1 cellular context compared by ENCODE assay signal in the genomic region with DNA sequence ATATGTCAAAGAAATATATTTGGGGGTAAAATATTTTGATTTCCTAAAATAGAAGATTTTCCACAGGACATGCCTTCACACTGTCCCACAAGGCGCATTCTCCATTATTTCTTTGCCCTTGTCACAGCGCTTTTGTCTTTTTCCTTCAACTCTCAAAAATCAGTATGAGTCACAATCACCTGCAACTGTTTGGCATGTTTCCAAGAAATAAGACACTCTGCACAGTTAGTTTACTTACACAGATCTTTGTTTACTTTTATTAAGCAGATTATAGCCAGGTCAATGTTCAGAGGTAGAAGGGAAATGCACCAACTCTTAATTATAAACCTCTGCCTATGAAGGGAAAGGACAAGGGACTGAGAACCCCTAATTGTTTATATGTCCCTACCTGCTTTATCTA.
TF ChIP-seq lines count a peak whose summit lies in the region.

No MANE protein-coding gene starts in this region.

TF ChIP-seq in HepG2, 621 proteins besides CTCF, POLR2A, EP300 and RAD21 (continued from another document and continues in another):
- TF ChIP-seq, protein P1, sequence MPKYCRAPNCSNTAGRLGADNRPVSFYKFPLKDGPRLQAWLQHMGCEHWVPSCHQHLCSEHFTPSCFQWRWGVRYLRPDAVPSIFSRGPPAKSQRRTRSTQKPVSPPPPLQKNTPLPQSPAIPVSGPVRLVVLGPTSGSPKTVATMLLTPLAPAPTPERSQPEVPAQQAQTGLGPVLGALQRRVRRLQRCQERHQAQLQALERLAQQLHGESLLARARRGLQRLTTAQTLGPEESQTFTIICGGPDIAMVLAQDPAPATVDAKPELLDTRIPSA (CRISPR knock-in tag; IDR thresholded peaks at IDR 0.05; ENCODE audit: borderline replicate concordance): no peak
- no peak for TF ChIP-seq MEIS1 (CRISPR knock-in tag; IDR thresholded peaks at IDR 0.05; ENCODE audit: borderline replicate concordance)
- no peak for TF ChIP-seq ZBTB3 (CRISPR knock-in tag; IDR thresholded peaks at IDR 0.05; ENCODE audit: borderline replicate concordance, low read depth)
- TF ChIP-seq ZNF331 (CRISPR knock-in tag; IDR thresholded peaks at IDR 0.05): no peak
- 0 out of 4 replicates have a peak, but pooled peaks of 1 of the 2 experiments have one; percentile 18 for TF ChIP-seq MAFK (conservative IDR thresholded peaks at IDR 0.05 in 1 of 2, IDR thresholded peaks at IDR 0.05 in 1 of 2; ENCODE audit: low read length in 2 of 2)
- TF ChIP-seq, protein P2, sequence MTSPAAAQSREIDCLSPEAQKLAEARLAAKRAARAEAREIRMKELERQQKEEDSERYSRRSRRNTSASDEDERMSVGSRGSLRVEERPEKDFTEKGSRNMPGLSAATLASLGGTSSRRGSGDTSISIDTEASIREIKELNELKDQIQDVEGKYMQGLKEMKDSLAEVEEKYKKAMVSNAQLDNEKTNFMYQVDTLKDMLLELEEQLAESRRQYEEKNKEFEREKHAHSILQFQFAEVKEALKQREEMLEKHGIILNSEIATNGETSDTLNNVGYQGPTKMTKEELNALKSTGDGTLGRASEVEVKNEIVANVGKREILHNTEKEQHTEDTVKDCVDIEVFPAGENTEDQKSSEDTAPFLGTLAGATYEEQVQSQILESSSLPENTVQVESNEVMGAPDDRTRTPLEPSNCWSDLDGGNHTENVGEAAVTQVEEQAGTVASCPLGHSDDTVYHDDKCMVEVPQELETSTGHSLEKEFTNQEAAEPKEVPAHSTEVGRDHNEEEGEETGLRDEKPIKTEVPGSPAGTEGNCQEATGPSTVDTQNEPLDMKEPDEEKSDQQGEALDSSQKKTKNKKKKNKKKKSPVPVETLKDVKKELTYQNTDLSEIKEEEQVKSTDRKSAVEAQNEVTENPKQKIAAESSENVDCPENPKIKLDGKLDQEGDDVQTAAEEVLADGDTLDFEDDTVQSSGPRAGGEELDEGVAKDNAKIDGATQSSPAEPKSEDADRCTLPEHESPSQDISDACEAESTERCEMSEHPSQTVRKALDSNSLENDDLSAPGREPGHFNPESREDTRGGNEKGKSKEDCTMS (CRISPR knock-in tag; conservative IDR thresholded peaks at IDR 0.05): no peak
- no peak for TF ChIP-seq ZFP62 (CRISPR knock-in tag; IDR thresholded peaks at IDR 0.05)
- TF ChIP-seq POLR2AphosphoS2 (IDR thresholded peaks at IDR 0.05; ENCODE audit: low read depth, low read length): no peak
- TF ChIP-seq, protein P3, sequence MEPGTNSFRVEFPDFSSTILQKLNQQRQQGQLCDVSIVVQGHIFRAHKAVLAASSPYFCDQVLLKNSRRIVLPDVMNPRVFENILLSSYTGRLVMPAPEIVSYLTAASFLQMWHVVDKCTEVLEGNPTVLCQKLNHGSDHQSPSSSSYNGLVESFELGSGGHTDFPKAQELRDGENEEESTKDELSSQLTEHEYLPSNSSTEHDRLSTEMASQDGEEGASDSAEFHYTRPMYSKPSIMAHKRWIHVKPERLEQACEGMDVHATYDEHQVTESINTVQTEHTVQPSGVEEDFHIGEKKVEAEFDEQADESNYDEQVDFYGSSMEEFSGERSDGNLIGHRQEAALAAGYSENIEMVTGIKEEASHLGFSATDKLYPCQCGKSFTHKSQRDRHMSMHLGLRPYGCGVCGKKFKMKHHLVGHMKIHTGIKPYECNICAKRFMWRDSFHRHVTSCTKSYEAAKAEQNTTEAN (CRISPR knock-in tag; conservative IDR thresholded peaks at IDR 0.05): 0 out of 2 replicates have a peak, but pooled peaks have one; percentile 24
- TF ChIP-seq, protein P4, sequence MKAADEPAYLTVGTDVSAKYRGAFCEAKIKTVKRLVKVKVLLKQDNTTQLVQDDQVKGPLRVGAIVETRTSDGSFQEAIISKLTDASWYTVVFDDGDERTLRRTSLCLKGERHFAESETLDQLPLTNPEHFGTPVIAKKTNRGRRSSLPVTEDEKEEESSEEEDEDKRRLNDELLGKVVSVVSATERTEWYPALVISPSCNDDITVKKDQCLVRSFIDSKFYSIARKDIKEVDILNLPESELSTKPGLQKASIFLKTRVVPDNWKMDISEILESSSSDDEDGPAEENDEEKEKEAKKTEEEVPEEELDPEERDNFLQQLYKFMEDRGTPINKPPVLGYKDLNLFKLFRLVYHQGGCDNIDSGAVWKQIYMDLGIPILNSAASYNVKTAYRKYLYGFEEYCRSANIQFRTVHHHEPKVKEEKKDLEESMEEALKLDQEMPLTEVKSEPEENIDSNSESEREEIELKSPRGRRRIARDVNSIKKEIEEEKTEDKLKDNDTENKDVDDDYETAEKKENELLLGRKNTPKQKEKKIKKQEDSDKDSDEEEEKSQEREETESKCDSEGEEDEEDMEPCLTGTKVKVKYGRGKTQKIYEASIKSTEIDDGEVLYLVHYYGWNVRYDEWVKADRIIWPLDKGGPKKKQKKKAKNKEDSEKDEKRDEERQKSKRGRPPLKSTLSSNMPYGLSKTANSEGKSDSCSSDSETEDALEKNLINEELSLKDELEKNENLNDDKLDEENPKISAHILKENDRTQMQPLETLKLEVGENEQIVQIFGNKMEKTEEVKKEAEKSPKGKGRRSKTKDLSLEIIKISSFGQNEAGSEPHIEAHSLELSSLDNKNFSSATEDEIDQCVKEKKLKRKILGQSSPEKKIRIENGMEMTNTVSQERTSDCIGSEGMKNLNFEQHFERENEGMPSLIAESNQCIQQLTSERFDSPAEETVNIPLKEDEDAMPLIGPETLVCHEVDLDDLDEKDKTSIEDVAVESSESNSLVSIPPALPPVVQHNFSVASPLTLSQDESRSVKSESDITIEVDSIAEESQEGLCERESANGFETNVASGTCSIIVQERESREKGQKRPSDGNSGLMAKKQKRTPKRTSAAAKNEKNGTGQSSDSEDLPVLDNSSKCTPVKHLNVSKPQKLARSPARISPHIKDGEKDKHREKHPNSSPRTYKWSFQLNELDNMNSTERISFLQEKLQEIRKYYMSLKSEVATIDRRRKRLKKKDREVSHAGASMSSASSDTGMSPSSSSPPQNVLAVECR (CRISPR knock-in tag; IDR thresholded peaks at IDR 0.05; ENCODE audit: borderline replicate concordance): no peak
- TF ChIP-seq HNRNPLL (IDR thresholded peaks at IDR 0.05; ENCODE audit: low read depth, low read length, poor library complexity, severe bottlenecking): no peak
- TF ChIP-seq, protein P5, sequence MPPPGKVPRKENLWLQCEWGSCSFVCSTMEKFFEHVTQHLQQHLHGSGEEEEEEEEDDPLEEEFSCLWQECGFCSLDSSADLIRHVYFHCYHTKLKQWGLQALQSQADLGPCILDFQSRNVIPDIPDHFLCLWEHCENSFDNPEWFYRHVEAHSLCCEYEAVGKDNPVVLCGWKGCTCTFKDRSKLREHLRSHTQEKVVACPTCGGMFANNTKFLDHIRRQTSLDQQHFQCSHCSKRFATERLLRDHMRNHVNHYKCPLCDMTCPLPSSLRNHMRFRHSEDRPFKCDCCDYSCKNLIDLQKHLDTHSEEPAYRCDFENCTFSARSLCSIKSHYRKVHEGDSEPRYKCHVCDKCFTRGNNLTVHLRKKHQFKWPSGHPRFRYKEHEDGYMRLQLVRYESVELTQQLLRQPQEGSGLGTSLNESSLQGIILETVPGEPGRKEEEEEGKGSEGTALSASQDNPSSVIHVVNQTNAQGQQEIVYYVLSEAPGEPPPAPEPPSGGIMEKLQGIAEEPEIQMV (CRISPR knock-in tag; IDR thresholded peaks at IDR 0.05; ENCODE audit: low read depth): no peak
- TF ChIP-seq ZFYVE20 (CRISPR knock-in tag; IDR thresholded peaks at IDR 0.05; ENCODE audit: borderline replicate concordance, low read depth): no peak
- peak; percentile 29; the same call in 1 of the 2 replicates for TF ChIP-seq ZSCAN9 (CRISPR knock-in tag; IDR thresholded peaks at IDR 0.05; ENCODE audit: borderline replicate concordance)
- TF ChIP-seq CEBPB (IDR thresholded peaks at IDR 0.05; ENCODE audit: borderline replicate concordance, low read depth, low read length): no peak
- no peak for TF ChIP-seq ZNF550 (CRISPR knock-in tag; IDR thresholded peaks at IDR 0.05; ENCODE audit: borderline replicate concordance)
- TF ChIP-seq, protein P6, sequence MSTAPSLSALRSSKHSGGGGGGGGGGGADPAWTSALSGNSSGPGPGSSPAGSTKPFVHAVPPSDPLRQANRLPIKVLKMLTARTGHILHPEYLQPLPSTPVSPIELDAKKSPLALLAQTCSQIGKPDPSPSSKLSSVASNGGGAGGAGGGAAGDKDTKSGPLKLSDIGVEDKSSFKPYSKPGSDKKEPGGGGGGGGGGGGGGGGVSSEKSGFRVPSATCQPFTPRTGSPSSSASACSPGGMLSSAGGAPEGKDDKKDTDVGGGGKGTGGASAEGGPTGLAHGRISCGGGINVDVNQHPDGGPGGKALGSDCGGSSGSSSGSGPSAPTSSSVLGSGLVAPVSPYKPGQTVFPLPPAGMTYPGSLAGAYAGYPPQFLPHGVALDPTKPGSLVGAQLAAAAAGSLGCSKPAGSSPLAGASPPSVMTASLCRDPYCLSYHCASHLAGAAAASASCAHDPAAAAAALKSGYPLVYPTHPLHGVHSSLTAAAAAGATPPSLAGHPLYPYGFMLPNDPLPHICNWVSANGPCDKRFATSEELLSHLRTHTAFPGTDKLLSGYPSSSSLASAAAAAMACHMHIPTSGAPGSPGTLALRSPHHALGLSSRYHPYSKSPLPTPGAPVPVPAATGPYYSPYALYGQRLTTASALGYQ (CRISPR knock-in tag; IDR thresholded peaks at IDR 0.05): peak; percentile 83; the same call in 1 of the 2 replicates
- no peak for TF ChIP-seq AGO2 (optimal IDR thresholded peaks at IDR 0.05; ENCODE audit: low read depth, low read length)
- TF ChIP-seq, protein P7, sequence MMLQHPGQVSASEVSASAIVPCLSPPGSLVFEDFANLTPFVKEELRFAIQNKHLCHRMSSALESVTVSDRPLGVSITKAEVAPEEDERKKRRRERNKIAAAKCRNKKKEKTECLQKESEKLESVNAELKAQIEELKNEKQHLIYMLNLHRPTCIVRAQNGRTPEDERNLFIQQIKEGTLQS (CRISPR knock-in tag; IDR thresholded peaks at IDR 0.05): peak; percentile 84
- TF ChIP-seq ZFX (CRISPR knock-in tag; IDR thresholded peaks at IDR 0.05; ENCODE audit: low read depth): no peak
- peak; percentile 80; the same call in 1 of the 2 replicates for TF ChIP-seq FOXJ3 (CRISPR knock-in tag; IDR thresholded peaks at IDR 0.05; ENCODE audit: borderline replicate concordance)
- TF ChIP-seq NKX3-1 (CRISPR knock-in tag; IDR thresholded peaks at IDR 0.05): no peak
- no peak for TF ChIP-seq FIP1L1 (IDR thresholded peaks at IDR 0.05; ENCODE audit: borderline replicate concordance, insufficient read depth, low read depth, low read length)
- TF ChIP-seq HDAC1 (CRISPR knock-in tag; IDR thresholded peaks at IDR 0.05): peak; percentile 60; the same call in 1 of the 2 replicates
- no peak for TF ChIP-seq GTF2F1 (IDR thresholded peaks at IDR 0.05; ENCODE audit: low read length)
- TF ChIP-seq, protein P8, sequence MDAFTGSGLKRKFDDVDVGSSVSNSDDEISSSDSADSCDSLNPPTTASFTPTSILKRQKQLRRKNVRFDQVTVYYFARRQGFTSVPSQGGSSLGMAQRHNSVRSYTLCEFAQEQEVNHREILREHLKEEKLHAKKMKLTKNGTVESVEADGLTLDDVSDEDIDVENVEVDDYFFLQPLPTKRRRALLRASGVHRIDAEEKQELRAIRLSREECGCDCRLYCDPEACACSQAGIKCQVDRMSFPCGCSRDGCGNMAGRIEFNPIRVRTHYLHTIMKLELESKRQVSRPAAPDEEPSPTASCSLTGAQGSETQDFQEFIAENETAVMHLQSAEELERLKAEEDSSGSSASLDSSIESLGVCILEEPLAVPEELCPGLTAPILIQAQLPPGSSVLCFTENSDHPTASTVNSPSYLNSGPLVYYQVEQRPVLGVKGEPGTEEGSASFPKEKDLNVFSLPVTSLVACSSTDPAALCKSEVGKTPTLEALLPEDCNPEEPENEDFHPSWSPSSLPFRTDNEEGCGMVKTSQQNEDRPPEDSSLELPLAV (CRISPR knock-in tag; conservative IDR thresholded peaks at IDR 0.05; ENCODE audit: low read depth): no peak
- no peak for TF ChIP-seq ZNF224 (CRISPR knock-in tag; IDR thresholded peaks at IDR 0.05)
- TF ChIP-seq, protein P9, sequence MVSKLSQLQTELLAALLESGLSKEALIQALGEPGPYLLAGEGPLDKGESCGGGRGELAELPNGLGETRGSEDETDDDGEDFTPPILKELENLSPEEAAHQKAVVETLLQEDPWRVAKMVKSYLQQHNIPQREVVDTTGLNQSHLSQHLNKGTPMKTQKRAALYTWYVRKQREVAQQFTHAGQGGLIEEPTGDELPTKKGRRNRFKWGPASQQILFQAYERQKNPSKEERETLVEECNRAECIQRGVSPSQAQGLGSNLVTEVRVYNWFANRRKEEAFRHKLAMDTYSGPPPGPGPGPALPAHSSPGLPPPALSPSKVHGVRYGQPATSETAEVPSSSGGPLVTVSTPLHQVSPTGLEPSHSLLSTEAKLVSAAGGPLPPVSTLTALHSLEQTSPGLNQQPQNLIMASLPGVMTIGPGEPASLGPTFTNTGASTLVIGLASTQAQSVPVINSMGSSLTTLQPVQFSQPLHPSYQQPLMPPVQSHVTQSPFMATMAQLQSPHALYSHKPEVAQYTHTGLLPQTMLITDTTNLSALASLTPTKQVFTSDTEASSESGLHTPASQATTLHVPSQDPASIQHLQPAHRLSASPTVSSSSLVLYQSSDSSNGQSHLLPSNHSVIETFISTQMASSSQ (IDR thresholded peaks at IDR 0.05; ENCODE audit: low read depth): peak; percentile 57; the same call in 1 of the 2 replicates
- TF ChIP-seq, protein P9 (CRISPR knock-in tag; IDR thresholded peaks at IDR 0.05; ENCODE audit: borderline replicate concordance): peak; percentile 52; the same call in 1 of the 2 replicates
- TF ChIP-seq, protein P10, sequence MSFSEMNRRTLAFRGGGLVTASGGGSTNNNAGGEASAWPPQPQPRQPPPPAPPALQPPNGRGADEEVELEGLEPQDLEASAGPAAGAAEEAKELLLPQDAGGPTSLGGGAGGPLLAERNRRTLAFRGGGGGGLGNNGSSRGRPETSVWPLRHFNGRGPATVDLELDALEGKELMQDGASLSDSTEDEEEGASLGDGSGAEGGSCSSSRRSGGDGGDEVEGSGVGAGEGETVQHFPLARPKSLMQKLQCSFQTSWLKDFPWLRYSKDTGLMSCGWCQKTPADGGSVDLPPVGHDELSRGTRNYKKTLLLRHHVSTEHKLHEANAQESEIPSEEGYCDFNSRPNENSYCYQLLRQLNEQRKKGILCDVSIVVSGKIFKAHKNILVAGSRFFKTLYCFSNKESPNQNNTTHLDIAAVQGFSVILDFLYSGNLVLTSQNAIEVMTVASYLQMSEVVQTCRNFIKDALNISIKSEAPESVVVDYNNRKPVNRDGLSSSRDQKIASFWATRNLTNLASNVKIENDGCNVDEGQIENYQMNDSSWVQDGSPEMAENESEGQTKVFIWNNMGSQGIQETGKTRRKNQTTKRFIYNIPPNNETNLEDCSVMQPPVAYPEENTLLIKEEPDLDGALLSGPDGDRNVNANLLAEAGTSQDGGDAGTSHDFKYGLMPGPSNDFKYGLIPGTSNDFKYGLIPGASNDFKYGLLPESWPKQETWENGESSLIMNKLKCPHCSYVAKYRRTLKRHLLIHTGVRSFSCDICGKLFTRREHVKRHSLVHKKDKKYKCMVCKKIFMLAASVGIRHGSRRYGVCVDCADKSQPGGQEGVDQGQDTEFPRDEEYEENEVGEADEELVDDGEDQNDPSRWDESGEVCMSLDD (CRISPR knock-in tag; IDR thresholded peaks at IDR 0.05; ENCODE audit: borderline replicate concordance): no peak
- no peak for TF ChIP-seq GATAD1 (CRISPR knock-in tag; IDR thresholded peaks at IDR 0.05)
- no peak for TF ChIP-seq ISX (CRISPR knock-in tag; conservative IDR thresholded peaks at IDR 0.05)
